In genomic region chr1:34790985-34791384, GRCh38 we compare ENCODE assay signal across 20 cellular contexts. TPM values are rescaled to one million over a fixed set of nuclear protein-coding genes. Genes with fewer than 3 reads are reported as not detected.
"Had no signal": no experiment of that assay in that cellular context is flagged by ENCODE, and none has a peak within 500 bp of the region (broad histone marks: within the 10 kb centered on the region; RNA-seq: fewer than 3 reads in every experiment).

No MANE protein-coding gene starts in this region.

- H3K36me3 ChIP-seq: adrenal gland, upper lobe of right lung had no signal

- H3K27ac ChIP-seq: upper lobe of right lung had no signal

- ATAC-seq: esophagus mucosa, gastroesophageal sphincter, upper lobe of right lung had no signal

- H3K9me3 ChIP-seq: adrenal gland, upper lobe of right lung had no signal

- H3K27me3 ChIP-seq: adrenal gland had no signal

- H3K27ac Mint-ChIP-seq: activated B cell treated with CpG ODN at 0.5 μM for 24 hours; activated CD4-positive, alpha-beta T cell treated with anti-CD3 and anti-CD28 coated beads, Interleukin-2, amount 10 ng/mL, durations not matched to agents 7 days and 5 days; activated T-helper 2 cell treated with anti-CD3 and anti-CD28 coated beads, Interferon-gamma antibody, Interleukin-2, Interleukin-4, amounts not matched to agents 10 μg/mL and 5 μg/mL and 100 μg/mL, durations not matched to agents 14 hours and 24 hours and 36 hours; brain; nephron had no signal

- DNase-seq: activated B cell treated with CpG ODN at 0.5 μM for 24 hours; activated CD4-positive, alpha-beta T cell treated with anti-CD3 and anti-CD28 coated beads, Interleukin-2, amount 10 ng/mL, durations not matched to agents 7 days and 5 days; activated naive CD4-positive, alpha-beta T cell treated with anti-CD3 and anti-CD28 coated beads, Interleukin-2, amount 50 U/mL, for 16 hours; hypothalamus; mesenchymal stem cell; SIG-M5; stimulated activated CD4-positive, alpha-beta T cell treated with anti-CD3 and anti-CD28 coated beads, Interleukin-1b, Interleukin-23, amount 100 ng/mL, for 48 hours; stimulated activated naive CD4-positive, alpha-beta T cell; T-helper 2 cell; upper lobe of right lung had no signal

- H3K9me3 Mint-ChIP-seq: activated B cell treated with CpG ODN at 0.5 μM for 24 hours; activated CD4-positive, alpha-beta T cell treated with anti-CD3 and anti-CD28 coated beads, Interleukin-2, amount 10 ng/mL, durations not matched to agents 7 days and 5 days; activated T-helper 2 cell treated with anti-CD3 and anti-CD28 coated beads, Interferon-gamma antibody, Interleukin-2, Interleukin-4, amounts not matched to agents 10 μg/mL and 5 μg/mL and 100 μg/mL, durations not matched to agents 14 hours and 24 hours and 36 hours; brain; nephron had no signal

- H3K4me3 ChIP-seq: adrenal gland, gastroesophageal sphincter, upper lobe of right lung had no signal

- H3K4me3 Mint-ChIP-seq: activated B cell treated with CpG ODN at 0.5 μM for 24 hours; activated CD4-positive, alpha-beta T cell treated with anti-CD3 and anti-CD28 coated beads, Interleukin-2, amount 10 ng/mL, durations not matched to agents 7 days and 5 days; brain; nephron had no signal

RNA-seq across cellular contexts. Expression of gene GJA4, which starts 1.8 kb away (rescaled TPM):
- total RNA-seq: activated B cell treated with CpG ODN at 0.5 μM for 24 hours; activated CD4-positive, alpha-beta T cell treated with anti-CD3 and anti-CD28 coated beads, Interleukin-2, amount 10 ng/mL, durations not matched to agents 7 days and 5 days; activated CD8-positive, alpha-beta memory T cell treated with anti-CD3 and anti-CD28 coated beads for 36 hours; activated T-helper 2 cell treated with anti-CD3 and anti-CD28 coated beads, Interferon-gamma antibody, Interleukin-2, Interleukin-4, amounts not matched to agents 10 μg/mL and 5 μg/mL and 100 μg/mL, durations not matched to agents 14 hours and 24 hours and 36 hours; renal cortical epithelial cell had no signal

RNA-seq across cellular contexts. Expression of gene GJB3, which starts 10.0 kb away (rescaled TPM):
- total RNA-seq: activated B cell treated with CpG ODN at 0.5 μM for 24 hours; activated CD4-positive, alpha-beta T cell treated with anti-CD3 and anti-CD28 coated beads, Interleukin-2, amount 10 ng/mL, durations not matched to agents 7 days and 5 days; activated CD8-positive, alpha-beta memory T cell treated with anti-CD3 and anti-CD28 coated beads for 36 hours; activated T-helper 2 cell treated with anti-CD3 and anti-CD28 coated beads, Interferon-gamma antibody, Interleukin-2, Interleukin-4, amounts not matched to agents 10 μg/mL and 5 μg/mL and 100 μg/mL, durations not matched to agents 14 hours and 24 hours and 36 hours; cerebellum; omental fat pad had no signal

RNA-seq across cellular contexts. Expression of gene GJB4, which starts 31.4 kb away (rescaled TPM):
- total RNA-seq: activated B cell treated with CpG ODN at 0.5 μM for 24 hours; activated CD4-positive, alpha-beta T cell treated with anti-CD3 and anti-CD28 coated beads, Interleukin-2, amount 10 ng/mL, durations not matched to agents 7 days and 5 days; activated CD8-positive, alpha-beta memory T cell treated with anti-CD3 and anti-CD28 coated beads for 36 hours; activated T-helper 2 cell treated with anti-CD3 and anti-CD28 coated beads, Interferon-gamma antibody, Interleukin-2, Interleukin-4, amounts not matched to agents 10 μg/mL and 5 μg/mL and 100 μg/mL, durations not matched to agents 14 hours and 24 hours and 36 hours; adrenal gland; cerebellum; omental fat pad; upper lobe of right lung had no signal
- polyA plus RNA-seq: adrenal gland had no signal

RNA-seq across cellular contexts. Expression of gene GJB5, which starts 36.1 kb away (rescaled TPM):
- total RNA-seq: activated B cell treated with CpG ODN at 0.5 μM for 24 hours; activated CD4-positive, alpha-beta T cell treated with anti-CD3 and anti-CD28 coated beads, Interleukin-2, amount 10 ng/mL, durations not matched to agents 7 days and 5 days; activated CD8-positive, alpha-beta memory T cell treated with anti-CD3 and anti-CD28 coated beads for 36 hours; activated T-helper 2 cell treated with anti-CD3 and anti-CD28 coated beads, Interferon-gamma antibody, Interleukin-2, Interleukin-4, amounts not matched to agents 10 μg/mL and 5 μg/mL and 100 μg/mL, durations not matched to agents 14 hours and 24 hours and 36 hours; adrenal gland; cerebellum; omental fat pad; upper lobe of right lung had no signal
- polyA plus RNA-seq: adrenal gland had no signal
